Comparison of ENCODE assay signal across 8 cellular contexts in the genomic region with DNA sequence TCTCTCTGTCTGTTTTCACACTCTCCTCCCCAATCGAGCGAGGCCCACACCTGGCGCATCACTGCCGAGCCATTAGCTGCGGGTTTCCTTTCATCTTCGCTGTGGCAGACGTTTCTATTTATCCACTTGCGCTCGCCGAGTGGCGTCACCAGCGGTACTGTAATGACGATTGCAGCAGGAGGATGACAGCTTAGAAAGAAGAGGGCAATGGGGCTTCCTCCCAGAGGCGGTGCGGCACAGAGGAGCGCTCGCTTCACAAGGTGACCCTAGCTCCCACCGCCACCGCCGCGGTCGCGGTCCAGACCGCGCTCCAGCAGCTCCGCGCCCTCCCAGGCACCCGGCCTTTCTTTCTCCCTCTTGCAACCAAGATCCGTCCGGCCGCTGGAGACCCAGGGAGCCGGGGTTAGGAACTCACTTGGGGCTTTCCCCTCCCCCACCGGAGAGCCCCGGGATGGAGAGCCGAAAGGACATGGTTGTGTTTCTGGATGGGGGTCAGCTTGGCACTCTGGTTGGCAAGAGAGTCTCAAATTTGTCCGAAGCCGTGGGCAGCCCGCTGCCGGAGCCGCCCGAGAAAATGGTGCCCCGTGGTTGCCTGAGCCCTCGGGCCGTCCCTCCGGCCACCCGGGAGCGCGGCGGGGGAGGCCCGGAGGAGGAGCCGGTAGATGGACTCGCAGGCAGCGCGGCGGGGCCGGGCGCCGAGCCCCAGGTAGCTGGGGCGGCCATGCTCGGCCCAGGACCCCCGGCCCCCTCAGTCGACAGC. TPM values are rescaled to one million over a fixed set of nuclear protein-coding genes. Genes with fewer than 3 reads are reported as not detected.
A peak's percentile ranks its signal among the peaks of the same experiment; 100 is the strongest.
DNase-seq lines count a peak whose midpoint lies in the region; ATAC-seq and TF ChIP-seq lines count a peak whose summit lies in the region.
"Had no signal": no experiment of that assay in that cellular context is flagged by ENCODE, and none has a peak within 500 bp of the region (broad histone marks: within the 10 kb centered on the region; RNA-seq: fewer than 3 reads in every experiment).

A gene (plus strand): TSS at position 223 of the 760 bp plus-strand sequence. CDS start 229 bp downstream, at position 452.

- TF ChIP-seq EP300 in gastroesophageal sphincter (IDR thresholded peaks at IDR 0.05) (no peak), stomach (IDR thresholded peaks at IDR 0.05) (no peak)

- in situ Hi-C loops in GM13977 (cut with MboI; ENCODE audit: low pct_unique_long_range_greater_than_20kb, low sequenced_read_pairs, unreplicated experiment) (loop anchor here (10.0 kb wide), 1 partner anchor 88 kb away; a partner anchor contains a TSS), gastrocnemius medialis (cut with MboI; ENCODE audit: low sequenced_read_pairs in 4 of 4) (no loop called here)

- peaks cover 17% of the 10 kb centered on the region for H3K4me1 Mint-ChIP-seq in central memory CD8-positive, alpha-beta T cell

- peak within 1 kb of the TSS; percentile 29 for H3K4me3 Mint-ChIP-seq in central memory CD8-positive, alpha-beta T cell

- peaks cover 89% of the 10 kb centered on the region for H3K27me3 Mint-ChIP-seq in central memory CD8-positive, alpha-beta T cell

- 0 to 1% methylated on average over 3 to 12 of the region's 62 CpGs for WGBS in gastroesophageal sphincter (ENCODE audit: low coverage in 1 of 2), 2 donors
- 2 to 7% (median 5%) methylated on average over 35 to 62 of the region's 62 CpGs for WGBS in stomach, 5 donors

- H3K36me3 ChIP-seq in gastrocnemius medialis (no peaks in the 10 kb centered on the region), gastroesophageal sphincter (no peaks in the 10 kb centered on the region), stomach (no peaks in the 10 kb centered on the region)

- H3K27ac Mint-ChIP-seq in central memory CD8-positive, alpha-beta T cell (ENCODE audit: low read depth), result no peak within 1 kb of the TSS

- H3K27ac ChIP-seq in gastrocnemius medialis (no peak within 1 kb of the TSS), gastroesophageal sphincter (no peak within 1 kb of the TSS), stomach (no peak within 1 kb of the TSS)

- intact Hi-C loops in gastrocnemius medialis (cut with DNase I; ENCODE audit: low total_unique reads), result no loop called here
- intact Hi-C loops in stomach (cut with DNase I; ENCODE audit: low total_unique reads), result no loop called here

- peaks cover 5 to 37% of the 10 kb centered on the region in 2 donors for H3K4me1 ChIP-seq in gastrocnemius medialis
- H3K4me1 ChIP-seq in gastroesophageal sphincter, result peaks cover 0 to 59% (median 34%) of the 10 kb centered on the region in 3 donors
- H3K4me1 ChIP-seq in stomach, result peaks cover 34 to 66% (median 52%) of the 10 kb centered on the region in 4 donors

- H3K9me3 ChIP-seq in gastrocnemius medialis (no peaks in the 10 kb centered on the region), gastroesophageal sphincter (no peaks in the 10 kb centered on the region), stomach (no peaks in the 10 kb centered on the region)

- no peaks in the 10 kb centered on the region for H3K9me3 Mint-ChIP-seq in central memory CD8-positive, alpha-beta T cell

- TF ChIP-seq CTCF in GM13977 (IDR thresholded peaks at IDR 0.05; ENCODE audit: extremely low read depth, insufficient read depth, missing control alignments) (no peak), gastrocnemius medialis (IDR thresholded peaks at IDR 0.05 in 4 of 5, conservative IDR thresholded peaks at IDR 0.05 in 1 of 5) (no peak), gastroesophageal sphincter (IDR thresholded peaks at IDR 0.05) (no peak), stomach (IDR thresholded peaks at IDR 0.05) (no peak)

- H3K36me3 Mint-ChIP-seq in central memory CD8-positive, alpha-beta T cell (ENCODE audit: insufficient read depth), result peaks cover 9% of the 10 kb centered on the region

- peak within 1 kb of the TSS; percentile 35 to 57 (median 38) for H3K4me3 ChIP-seq in gastrocnemius medialis
- H3K4me3 ChIP-seq in gastroesophageal sphincter, result peak within 1 kb of the TSS in 1 of 2 donors; percentile 27
- peak within 1 kb of the TSS in 2 of 4 donors; percentile 25 to 33 for H3K4me3 ChIP-seq in stomach

- DNase-seq in GM13977 (ENCODE audit: low spot score), result peak; percentile 33
- peak; percentile 18 to 63 for DNase-seq in NCI-H524 (lab: John Stamatoyannopoulos, UW)
- DNase-seq in central memory CD8-positive, alpha-beta T cell (ENCODE audit: low spot score in 2 of 2), result no peak
- DNase-seq in gastrocnemius medialis, result no peak
- DNase-seq in stomach, result no peak

- no peak for TF ChIP-seq POLR2A in gastrocnemius medialis (IDR thresholded peaks at IDR 0.05)
- no peak for TF ChIP-seq POLR2A in gastroesophageal sphincter (IDR thresholded peaks at IDR 0.05)
- no peak for TF ChIP-seq POLR2A in stomach (IDR thresholded peaks at IDR 0.05)

- peaks cover 93 to 96% (median 94%) of the 10 kb centered on the region in 3 donors for H3K27me3 ChIP-seq in gastrocnemius medialis
- peaks cover 100% of the 10 kb centered on the region for H3K27me3 ChIP-seq in gastroesophageal sphincter
- peaks cover 50 to 100% (median 100%) of the 10 kb centered on the region in 3 donors for H3K27me3 ChIP-seq in stomach

- ATAC-seq in central memory CD8-positive, alpha-beta T cell (replicated peaks; ENCODE audit: extremely low read depth, poor library complexity, severe bottlenecking), result peak; percentile 51
- ATAC-seq in gastrocnemius medialis, result no peak
- no peak for ATAC-seq in gastroesophageal sphincter
- ATAC-seq in HG03460 (IDR thresholded peaks at IDR 0.05; ENCODE audit: unreplicated experiment), result no peak

RNA-seq across cellular contexts. Expression of the gene that starts here (rescaled TPM):
- not detected for total RNA-seq in gastrocnemius medialis
- total RNA-seq in gastroesophageal sphincter, result not detected
- total RNA-seq in stomach, result not detected
- polyA plus RNA-seq in stomach, result not detected
- total RNA-seq: kidney epithelial cell had no signal

Comparison
In these comparisons a context has a peak if more than half of its experiments do, and no peak if none do; other contexts are left out.
1. DNase-seq: peak in GM13977 (single experiment) and NCI-H524 (2 of 2); none in central memory CD8-positive, alpha-beta T cell (0 of 2), gastrocnemius medialis (0 of 2) and stomach (single experiment).